In genomic region chr17:48036693-48037035, GRCh38 we compare ENCODE assay signal across 1 cellular context.
TF ChIP-seq lines count a peak whose summit lies in the region.

No MANE protein-coding gene starts in this region.

TF ChIP-seq in A549, 52 proteins besides CTCF, POLR2A, EP300 and RAD21 (continued from another document):
- TF ChIP-seq ELK1 (IDR thresholded peaks at IDR 0.05; ENCODE audit: low read depth, low read length) (no peak), E2F6 (IDR thresholded peaks at IDR 0.05; ENCODE audit: borderline replicate concordance, low read depth) (no peak), SMC3 (IDR thresholded peaks at IDR 0.05) (no peak), MAFK (IDR thresholded peaks at IDR 0.05; ENCODE audit: partially characterized antibody) (no peak), PHF8 (IDR thresholded peaks at IDR 0.05; ENCODE audit: borderline replicate concordance, low read depth) (no peak)
